10 cellular contexts compared by ENCODE assay signal in the genomic region with DNA sequence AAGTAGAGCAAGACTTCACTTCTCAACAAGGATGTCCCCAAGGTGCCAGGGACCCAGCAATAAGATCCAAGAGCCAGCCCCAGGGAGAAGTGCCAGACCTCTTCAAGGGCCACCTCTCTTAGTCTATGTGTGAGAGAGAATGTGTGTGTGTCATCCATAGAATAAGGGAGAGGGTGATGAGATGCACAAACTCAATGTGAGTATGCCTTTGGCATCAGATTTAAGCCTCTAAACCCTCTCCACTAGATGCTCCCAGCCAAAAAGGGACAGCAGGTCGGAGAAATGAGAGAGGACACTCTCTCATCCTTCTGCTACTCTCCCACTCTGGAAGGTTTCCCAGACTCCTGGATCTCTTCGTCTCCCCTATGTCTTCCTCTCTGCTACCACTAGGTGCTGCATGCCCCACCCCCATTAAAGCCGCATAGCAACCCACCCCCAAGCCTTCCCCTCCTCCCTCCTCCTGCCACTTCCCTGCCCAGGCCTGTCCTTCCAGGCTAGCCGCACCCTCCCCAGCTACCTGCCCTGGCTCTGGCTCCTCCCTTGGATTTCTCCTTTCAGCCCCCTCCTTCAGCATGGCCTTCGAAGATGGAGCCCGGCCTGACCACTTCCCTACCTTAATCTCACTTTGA. TPM values are rescaled to one million over a fixed set of nuclear protein-coding genes. Genes with fewer than 3 reads are reported as not detected.
DNase-seq lines count a peak whose midpoint lies in the region; ATAC-seq and TF ChIP-seq lines count a peak whose summit lies in the region.
"Had no signal": no experiment of that assay in that cellular context is flagged by ENCODE, and none has a peak within 500 bp of the region (broad histone marks: within the 10 kb centered on the region; RNA-seq: fewer than 3 reads in every experiment).

No MANE protein-coding gene starts in this region.

- no peak overlapping the region for H3K4me3 ChIP-seq in dorsolateral prefrontal cortex
- H3K4me3 ChIP-seq: HAP-1 had no signal

- peak in 10 of 56 donors; percentile 9 to 27 (median 18) for TF ChIP-seq CTCF in dorsolateral prefrontal cortex (IDR thresholded peaks at IDR 0.05 in 54 of 56, conservative IDR thresholded peaks at IDR 0.05 in 2 of 56; ENCODE audit: low read depth in 1 of 56, partially characterized antibody in 56 of 56)
- peak; percentile 37 for TF ChIP-seq CTCF in osteocyte (IDR thresholded peaks at IDR 0.05)

- peaks cover 62% of the 10 kb centered on the region for H3K4me1 Mint-ChIP-seq in osteocyte (ENCODE audit: unreplicated experiment)

- H3K27me3 Mint-ChIP-seq in osteocyte (ENCODE audit: unreplicated experiment) = no peaks in the 10 kb centered on the region

- H3K27me3 ChIP-seq in dorsolateral prefrontal cortex = no peaks in the 10 kb centered on the region

- no peak overlapping the region for H3K4me3 Mint-ChIP-seq in osteocyte (ENCODE audit: unreplicated experiment)

- intact Hi-C loops in dorsolateral prefrontal cortex (cut with DNase I) = no loop called here

- peak; percentile 12 for DNase-seq in DMS 273 treated with DMSO at 0.1 percent for 48 hours (lab: John Stamatoyannopoulos, UW)
- DNase-seq in NCI-H69 (lab: John Stamatoyannopoulos, UW) = peak; percentile 74
- no peak for DNase-seq in dorsolateral prefrontal cortex
- DNase-seq in osteocyte (ENCODE audit: extremely low spot score, unreplicated experiment) = no peak
- no peak for DNase-seq in SW 1271 (lab: John Stamatoyannopoulos, UW)
- DNase-seq in left lobe of liver (ENCODE audit: low spot score) = no peak
- DNase-seq: naive B cell had no signal

- H3K27ac Mint-ChIP-seq in osteocyte (ENCODE audit: unreplicated experiment) = peak overlapping the region; percentile 63

- no peaks in the 10 kb centered on the region for H3K9me3 Mint-ChIP-seq in osteocyte (ENCODE audit: unreplicated experiment)
- H3K9me3 Mint-ChIP-seq: naive B cell had no signal

- ATAC-seq in GM18502 (IDR thresholded peaks at IDR 0.05; ENCODE audit: poor library complexity, unreplicated experiment) (no peak), GM18873 (IDR thresholded peaks at IDR 0.05; ENCODE audit: low FRiP score, unreplicated experiment) (no peak), left lobe of liver (no peak)

- peaks cover 4% of the 10 kb centered on the region for H3K36me3 Mint-ChIP-seq in osteocyte (ENCODE audit: unreplicated experiment)
- H3K36me3 Mint-ChIP-seq: naive B cell had no signal

- peak overlapping the region in 52 of 59 donors; percentile 15 to 96 (median 76) for H3K27ac ChIP-seq in dorsolateral prefrontal cortex

RNA-seq across cellular contexts. Expression of a gene that starts 7.6 kb away (rescaled TPM):
- total RNA-seq in dorsolateral prefrontal cortex = 10 to 100 TPM in 100 of 120 experiments, 1 to 10 TPM in 20; 5.6 to 27.3 (median 13.3) TPM
- total RNA-seq in osteocyte = 31.6 and 34.9 TPM in 2 replicates
- 2.5 TPM for total RNA-seq in left lobe of liver

RNA-seq across cellular contexts. Expression of a gene that starts 17.3 kb away (rescaled TPM):
- total RNA-seq in dorsolateral prefrontal cortex = 1 to 10 TPM in 98 of 120 experiments, under 1 TPM in 20, not detected in 2; 0.43 to 4.9 (median 1.5) TPM
- 0.83 TPM in 1 of 2 replicates, not detected in the other for total RNA-seq in osteocyte
- 8.6 TPM for total RNA-seq in left lobe of liver

RNA-seq across cellular contexts. Expression of a gene that starts 43.7 kb away (rescaled TPM):
- 10 to 100 TPM; 28.2 to 90.7 (median 62.4) TPM for total RNA-seq in dorsolateral prefrontal cortex
- total RNA-seq in osteocyte = 45.0 and 47.0 TPM in 2 replicates
- total RNA-seq in left lobe of liver = 53.6 TPM

RNA-seq across cellular contexts. Expression of a gene that starts 43.7 kb away (rescaled TPM):
- total RNA-seq in dorsolateral prefrontal cortex (1 to 10 TPM in 3 of 120 experiments, under 1 TPM in 60, not detected in 57; 0.07 to 1.8 (median 0.25) TPM), osteocyte (7.6 and 8.6 TPM in 2 replicates), left lobe of liver (0.73 TPM)

RNA-seq across cellular contexts. Expression of a gene that starts 43.9 kb away (rescaled TPM):
- 10 to 100 TPM; 29.1 to 79.4 (median 48.6) TPM for total RNA-seq in dorsolateral prefrontal cortex
- 39.6 and 55.4 TPM in 2 replicates for total RNA-seq in osteocyte
- 25.9 TPM for total RNA-seq in left lobe of liver

Comparison
In these comparisons a context has a peak if more than half of its experiments do, and no peak if none do; other contexts are left out.
1. DNase-seq: peak in DMS 273 treated with DMSO at 0.1 percent for 48 hours (single experiment) and NCI-H69 (single experiment); none in dorsolateral prefrontal cortex (0 of 10), osteocyte (single experiment), SW 1271 (0 of 2) and left lobe of liver (single experiment).